Comparison of ENCODE assay signal across 8 cellular contexts in the genomic region with DNA sequence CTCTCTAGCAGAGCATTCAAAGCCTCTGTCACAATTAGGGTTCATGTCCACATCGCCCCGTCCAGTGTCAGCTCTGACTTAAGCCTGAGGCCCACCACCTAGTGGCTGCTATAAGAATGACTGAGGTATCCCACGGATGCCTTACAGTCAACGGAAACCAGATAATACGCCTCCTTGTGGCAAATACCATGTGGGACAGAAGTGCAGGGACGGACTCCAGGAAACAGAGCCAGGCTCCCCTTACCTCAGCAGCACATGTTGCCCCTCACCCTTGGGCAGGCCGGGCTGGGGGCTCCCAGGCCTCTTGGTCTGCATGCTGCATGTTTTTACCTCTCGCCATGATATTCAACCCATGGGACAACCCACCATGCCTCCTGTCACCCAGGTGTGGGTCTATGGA.
DNase-seq lines count a peak whose midpoint lies in the region; FAIRE-seq and TF ChIP-seq lines count a peak whose summit lies in the region.

No MANE protein-coding gene starts in this region.

- no peaks in the 10 kb centered on the region for H3K36me3 ChIP-seq in Peyer's patch
- no peaks in the 10 kb centered on the region for H3K36me3 ChIP-seq in adrenal gland (replicated peaks in 1 of 2)

- H3K4me1 ChIP-seq in Peyer's patch (no peaks in the 10 kb centered on the region), adrenal gland (replicated peaks in 1 of 2) (no peaks in the 10 kb centered on the region)

- TF ChIP-seq CTCF in GM12865 (IDR thresholded peaks at IDR 0.05; ENCODE audit: insufficient read depth, low read depth, low read length, missing control alignments): peak; percentile 83
- TF ChIP-seq CTCF in Peyer's patch (IDR thresholded peaks at IDR 0.05): peak in 4 of 6 experiments; percentile 55 to 81 (median 70)
- peak; percentile 27 to 71 (median 64) for TF ChIP-seq CTCF in adrenal gland (IDR thresholded peaks at IDR 0.05)

- H3K9me3 ChIP-seq in Peyer's patch (no peaks in the 10 kb centered on the region), adrenal gland (replicated peaks in 1 of 3) (no peaks in the 10 kb centered on the region)

- DNase-seq in GM12865 (ENCODE audit: low read depth) (peak; percentile 87), HPDE6-E6E7 (ENCODE audit: extremely low spot score) (peak; percentile 64), Peyer's patch (peak in 1 of 3 donors; percentile 65), adrenal gland (peak in 6 of 7 donors; percentile 33 to 72 (median 48)), iPS-NIHi11 (ENCODE audit: low spot score) (peak; percentile 83), hepatic stellate cell (ENCODE audit: low spot score) (no peak)
- peak; percentile 15 for DNase-seq in stimulated activated CD4-positive, alpha-beta T cell treated with anti-CD3 and anti-CD28 coated beads, Interleukin-4, amount 100 ng/mL, for 4 hours

- 42 to 58% (median 47%) methylated on average over 6 to 8 of the region's 8 CpGs for WGBS in adrenal gland, 4 donors

- no peak overlapping the region for H3K27ac ChIP-seq in Peyer's patch
- no peak overlapping the region for H3K27ac ChIP-seq in adrenal gland

- TF ChIP-seq POLR2A in Peyer's patch (IDR thresholded peaks at IDR 0.05): no peak
- TF ChIP-seq POLR2A in adrenal gland (IDR thresholded peaks at IDR 0.05): no peak

- H3K27me3 ChIP-seq in Peyer's patch (no peaks in the 10 kb centered on the region), adrenal gland (no peaks in the 10 kb centered on the region)

- intact Hi-C loops in adrenal gland (cut with DNase I): loop anchor here (5.0 kb wide), 1 partner anchor 51 kb away; no protein-coding TSS in a partner anchor

- H3K4me3 ChIP-seq in GM12865 (ENCODE audit: low read depth, low read length) (no peak overlapping the region), Peyer's patch (no peak overlapping the region), adrenal gland (no peak overlapping the region)

- FAIRE-seq in A204.1 (lab: Jason Lieb, UNC): peak; percentile 62
